1 cellular context compared by ENCODE assay signal in the genomic region with DNA sequence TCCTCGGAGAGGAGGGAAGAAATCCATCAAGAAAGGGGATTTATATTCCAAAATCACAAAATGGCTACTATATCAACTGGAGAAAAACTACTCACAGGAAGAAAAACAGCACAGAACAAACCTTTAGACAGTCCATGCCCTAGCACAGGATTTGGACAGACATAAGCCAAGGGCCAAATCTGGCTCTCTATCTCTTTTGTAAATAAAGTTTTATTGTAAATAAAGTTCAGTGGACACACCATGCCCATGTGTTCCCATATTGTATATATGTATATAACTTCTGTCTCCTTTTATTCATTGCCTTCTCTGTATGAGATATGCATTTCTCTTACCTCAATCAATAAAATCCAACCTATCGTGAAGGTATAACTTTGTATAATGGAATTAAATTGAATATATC.
TF ChIP-seq lines count a peak whose summit lies in the region.

No MANE protein-coding gene starts in this region.

TF ChIP-seq in H1, 55 proteins besides CTCF, POLR2A, EP300 and RAD21:
- TF ChIP-seq, protein P1, sequence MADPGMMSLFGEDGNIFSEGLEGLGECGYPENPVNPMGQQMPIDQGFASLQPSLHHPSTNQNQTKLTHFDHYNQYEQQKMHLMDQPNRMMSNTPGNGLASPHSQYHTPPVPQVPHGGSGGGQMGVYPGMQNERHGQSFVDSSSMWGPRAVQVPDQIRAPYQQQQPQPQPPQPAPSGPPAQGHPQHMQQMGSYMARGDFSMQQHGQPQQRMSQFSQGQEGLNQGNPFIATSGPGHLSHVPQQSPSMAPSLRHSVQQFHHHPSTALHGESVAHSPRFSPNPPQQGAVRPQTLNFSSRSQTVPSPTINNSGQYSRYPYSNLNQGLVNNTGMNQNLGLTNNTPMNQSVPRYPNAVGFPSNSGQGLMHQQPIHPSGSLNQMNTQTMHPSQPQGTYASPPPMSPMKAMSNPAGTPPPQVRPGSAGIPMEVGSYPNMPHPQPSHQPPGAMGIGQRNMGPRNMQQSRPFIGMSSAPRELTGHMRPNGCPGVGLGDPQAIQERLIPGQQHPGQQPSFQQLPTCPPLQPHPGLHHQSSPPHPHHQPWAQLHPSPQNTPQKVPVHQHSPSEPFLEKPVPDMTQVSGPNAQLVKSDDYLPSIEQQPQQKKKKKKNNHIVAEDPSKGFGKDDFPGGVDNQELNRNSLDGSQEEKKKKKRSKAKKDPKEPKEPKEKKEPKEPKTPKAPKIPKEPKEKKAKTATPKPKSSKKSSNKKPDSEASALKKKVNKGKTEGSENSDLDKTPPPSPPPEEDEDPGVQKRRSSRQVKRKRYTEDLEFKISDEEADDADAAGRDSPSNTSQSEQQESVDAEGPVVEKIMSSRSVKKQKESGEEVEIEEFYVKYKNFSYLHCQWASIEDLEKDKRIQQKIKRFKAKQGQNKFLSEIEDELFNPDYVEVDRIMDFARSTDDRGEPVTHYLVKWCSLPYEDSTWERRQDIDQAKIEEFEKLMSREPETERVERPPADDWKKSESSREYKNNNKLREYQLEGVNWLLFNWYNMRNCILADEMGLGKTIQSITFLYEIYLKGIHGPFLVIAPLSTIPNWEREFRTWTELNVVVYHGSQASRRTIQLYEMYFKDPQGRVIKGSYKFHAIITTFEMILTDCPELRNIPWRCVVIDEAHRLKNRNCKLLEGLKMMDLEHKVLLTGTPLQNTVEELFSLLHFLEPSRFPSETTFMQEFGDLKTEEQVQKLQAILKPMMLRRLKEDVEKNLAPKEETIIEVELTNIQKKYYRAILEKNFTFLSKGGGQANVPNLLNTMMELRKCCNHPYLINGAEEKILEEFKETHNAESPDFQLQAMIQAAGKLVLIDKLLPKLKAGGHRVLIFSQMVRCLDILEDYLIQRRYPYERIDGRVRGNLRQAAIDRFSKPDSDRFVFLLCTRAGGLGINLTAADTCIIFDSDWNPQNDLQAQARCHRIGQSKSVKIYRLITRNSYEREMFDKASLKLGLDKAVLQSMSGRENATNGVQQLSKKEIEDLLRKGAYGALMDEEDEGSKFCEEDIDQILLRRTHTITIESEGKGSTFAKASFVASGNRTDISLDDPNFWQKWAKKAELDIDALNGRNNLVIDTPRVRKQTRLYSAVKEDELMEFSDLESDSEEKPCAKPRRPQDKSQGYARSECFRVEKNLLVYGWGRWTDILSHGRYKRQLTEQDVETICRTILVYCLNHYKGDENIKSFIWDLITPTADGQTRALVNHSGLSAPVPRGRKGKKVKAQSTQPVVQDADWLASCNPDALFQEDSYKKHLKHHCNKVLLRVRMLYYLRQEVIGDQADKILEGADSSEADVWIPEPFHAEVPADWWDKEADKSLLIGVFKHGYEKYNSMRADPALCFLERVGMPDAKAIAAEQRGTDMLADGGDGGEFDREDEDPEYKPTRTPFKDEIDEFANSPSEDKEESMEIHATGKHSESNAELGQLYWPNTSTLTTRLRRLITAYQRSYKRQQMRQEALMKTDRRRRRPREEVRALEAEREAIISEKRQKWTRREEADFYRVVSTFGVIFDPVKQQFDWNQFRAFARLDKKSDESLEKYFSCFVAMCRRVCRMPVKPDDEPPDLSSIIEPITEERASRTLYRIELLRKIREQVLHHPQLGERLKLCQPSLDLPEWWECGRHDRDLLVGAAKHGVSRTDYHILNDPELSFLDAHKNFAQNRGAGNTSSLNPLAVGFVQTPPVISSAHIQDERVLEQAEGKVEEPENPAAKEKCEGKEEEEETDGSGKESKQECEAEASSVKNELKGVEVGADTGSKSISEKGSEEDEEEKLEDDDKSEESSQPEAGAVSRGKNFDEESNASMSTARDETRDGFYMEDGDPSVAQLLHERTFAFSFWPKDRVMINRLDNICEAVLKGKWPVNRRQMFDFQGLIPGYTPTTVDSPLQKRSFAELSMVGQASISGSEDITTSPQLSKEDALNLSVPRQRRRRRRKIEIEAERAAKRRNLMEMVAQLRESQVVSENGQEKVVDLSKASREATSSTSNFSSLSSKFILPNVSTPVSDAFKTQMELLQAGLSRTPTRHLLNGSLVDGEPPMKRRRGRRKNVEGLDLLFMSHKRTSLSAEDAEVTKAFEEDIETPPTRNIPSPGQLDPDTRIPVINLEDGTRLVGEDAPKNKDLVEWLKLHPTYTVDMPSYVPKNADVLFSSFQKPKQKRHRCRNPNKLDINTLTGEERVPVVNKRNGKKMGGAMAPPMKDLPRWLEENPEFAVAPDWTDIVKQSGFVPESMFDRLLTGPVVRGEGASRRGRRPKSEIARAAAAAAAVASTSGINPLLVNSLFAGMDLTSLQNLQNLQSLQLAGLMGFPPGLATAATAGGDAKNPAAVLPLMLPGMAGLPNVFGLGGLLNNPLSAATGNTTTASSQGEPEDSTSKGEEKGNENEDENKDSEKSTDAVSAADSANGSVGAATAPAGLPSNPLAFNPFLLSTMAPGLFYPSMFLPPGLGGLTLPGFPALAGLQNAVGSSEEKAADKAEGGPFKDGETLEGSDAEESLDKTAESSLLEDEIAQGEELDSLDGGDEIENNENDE (IDR thresholded peaks at IDR 0.05; ENCODE audit: insufficient replicate concordance, low read length) = no peak
- TF ChIP-seq BACH1 (IDR thresholded peaks at IDR 0.05; ENCODE audit: low read length) (no peak), SIN3A (conservative IDR thresholded peaks at IDR 0.05 in 1 of 2, IDR thresholded peaks at IDR 0.05 in 1 of 2; ENCODE audit: low read depth in 1 of 2, low read length in 2 of 2) (no peak), RFX5 (IDR thresholded peaks at IDR 0.05; ENCODE audit: borderline replicate concordance, low read depth, low read length) (no peak), KDM1A (IDR thresholded peaks at IDR 0.05; ENCODE audit: borderline replicate concordance, low read length) (no peak), PHF8 (conservative IDR thresholded peaks at IDR 0.05; ENCODE audit: low read depth, low read length) (no peak), CTBP2 (IDR thresholded peaks at IDR 0.05; ENCODE audit: borderline replicate concordance, insufficient read depth, insufficient read length, low read length) (no peak)
- TF ChIP-seq, protein P2, sequence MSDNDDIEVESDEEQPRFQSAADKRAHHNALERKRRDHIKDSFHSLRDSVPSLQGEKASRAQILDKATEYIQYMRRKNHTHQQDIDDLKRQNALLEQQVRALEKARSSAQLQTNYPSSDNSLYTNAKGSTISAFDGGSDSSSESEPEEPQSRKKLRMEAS (IDR thresholded peaks at IDR 0.05) = no peak
